ENCODE assay signal across 8 cellular contexts in the genomic region with DNA sequence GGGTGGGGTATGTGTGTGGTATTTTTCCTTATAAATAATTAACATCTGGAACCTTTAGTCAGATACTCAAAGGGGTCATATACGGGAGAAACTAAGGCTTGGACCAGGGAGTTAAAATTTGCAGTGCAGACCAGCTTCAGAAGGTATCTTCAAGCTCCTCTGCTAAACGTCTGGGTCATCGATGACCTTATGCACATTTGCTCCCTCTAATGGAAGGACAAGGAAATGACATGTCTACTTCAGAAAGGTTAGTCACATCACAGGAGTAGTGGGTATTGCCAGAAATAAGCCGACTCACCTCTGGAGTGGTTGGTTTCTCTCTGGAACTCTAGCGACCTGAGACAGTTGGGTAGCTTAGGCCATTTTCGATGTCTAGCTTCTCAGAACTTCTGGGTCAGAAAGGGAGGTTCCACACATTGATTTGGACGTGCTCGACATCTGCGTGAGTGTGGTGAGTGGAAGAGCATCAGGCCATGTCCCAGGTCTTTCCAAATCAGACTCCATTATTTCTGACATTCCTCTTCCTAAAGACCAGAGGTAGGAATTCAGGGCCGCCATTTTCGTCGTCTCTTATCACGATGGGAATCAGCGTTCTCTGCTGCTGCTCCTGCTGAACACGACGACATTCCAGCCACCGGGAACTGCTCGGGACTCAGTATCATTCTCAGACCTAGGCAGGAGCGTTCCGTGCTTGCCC. TPM values are rescaled to one million over a fixed set of nuclear protein-coding genes. Genes with fewer than 3 reads are reported as not detected.
DNase-seq lines count a peak whose midpoint lies in the region; ATAC-seq, FAIRE-seq and TF ChIP-seq lines count a peak whose summit lies in the region.

No MANE protein-coding gene starts in this region.

- H3K9me3 Mint-ChIP-seq in activated CD8-positive, alpha-beta T cell treated with anti-CD3 and anti-CD28 coated beads, Interleukin-2, amount 10 ng/mL, durations not matched to agents 7 days and 5 days (ENCODE audit: insufficient read depth), result no peaks in the 10 kb centered on the region

- no peaks in the 10 kb centered on the region for H3K27me3 Mint-ChIP-seq in activated CD8-positive, alpha-beta T cell treated with anti-CD3 and anti-CD28 coated beads, Interleukin-2, amount 10 ng/mL, durations not matched to agents 7 days and 5 days (ENCODE audit: low read depth)

- CTCF ChIA-PET in activated CD8-positive, alpha-beta T cell treated with anti-CD3 and anti-CD28 coated beads, Interleukin-2, amount 10 ng/mL, durations not matched to agents 7 days and 5 days (lab: Charles Lee), result interaction anchor here (0.6 to 11.4 kb wide), 51 partner anchors 9 to 420 kb away, joined by 3 to 267 read pairs (median 4); a partner anchor contains a TSS

- no peaks in the 10 kb centered on the region for H3K27me3 ChIP-seq in pancreas

- H3K9me3 ChIP-seq in pancreas, result no peaks in the 10 kb centered on the region

- H3K4me3 ChIP-seq in pancreas, result no peak overlapping the region

- intact Hi-C loops in pancreas (cut with DNase I) (loop anchor here (2.0 to 10.0 kb wide), 4 partner anchors 94 to 153 kb away; no protein-coding TSS in a partner anchor), posterior vena cava (cut with DNase I) (loop anchor here (5.0 to 10.0 kb wide), 4 partner anchors 88 to 143 kb away; a partner anchor contains a TSS)

- no peaks in the 10 kb centered on the region for H3K36me3 ChIP-seq in pancreas

- no peaks in the 10 kb centered on the region for H3K36me3 Mint-ChIP-seq in activated CD8-positive, alpha-beta T cell treated with anti-CD3 and anti-CD28 coated beads, Interleukin-2, amount 10 ng/mL, durations not matched to agents 7 days and 5 days (ENCODE audit: low read depth)

- ATAC-seq in HG03460 (IDR thresholded peaks at IDR 0.05; ENCODE audit: unreplicated experiment), result peak; percentile 42
- ATAC-seq in activated CD8-positive, alpha-beta T cell treated with anti-CD3 and anti-CD28 coated beads, Interleukin-2, amount 10 ng/mL, durations not matched to agents 7 days and 5 days, result peak; percentile 69
- ATAC-seq in pancreas, result peak; percentile 74 to 90 (median 88)

- peaks cover 0 to 5% (median 0%) of the 10 kb centered on the region in 3 donors for H3K4me1 ChIP-seq in pancreas

- WGBS in pancreas, 2 donors, result 40 to 43% methylated on average over 20 of the region's 20 CpGs

- peak; percentile 85 for FAIRE-seq in GM12892 (lab: Jason Lieb, UNC)
- FAIRE-seq in pancreas (lab: Jason Lieb, UNC), result no peak

- peak; percentile 50 to 60 (median 54) for TF ChIP-seq CTCF in pancreas (IDR thresholded peaks at IDR 0.05)

- POLR2A ChIA-PET in activated CD8-positive, alpha-beta T cell treated with anti-CD3 and anti-CD28 coated beads, Interleukin-2, amount 10 ng/mL, durations not matched to agents 7 days and 5 days (lab: Charles Lee), result interaction anchor here (2.0 kb wide), 1 partner anchor 143 kb away, joined by 7 read pairs; no protein-coding TSS in a partner anchor

- DNase-seq in AML-193 (lab: John Stamatoyannopoulos, UW), result peak; percentile 88 to 94
- DNase-seq in GM12892 (ENCODE audit: insufficient read length), result peak; percentile 61
- DNase-seq in NCI-H524 (lab: John Stamatoyannopoulos, UW), result peak; percentile 29 to 78
- peak; percentile 46 for DNase-seq in activated CD8-positive, alpha-beta T cell treated with anti-CD3 and anti-CD28 coated beads, Interleukin-2, amount 10 ng/mL, durations not matched to agents 7 days and 5 days
- peak; percentile 75 for DNase-seq in foreskin melanocyte
- DNase-seq in pancreas, result peak in 1 of 6 donors; percentile 29
- DNase-seq in posterior vena cava (ENCODE audit: low spot score), result no peak

- no peak overlapping the region for H3K4me3 Mint-ChIP-seq in activated CD8-positive, alpha-beta T cell treated with anti-CD3 and anti-CD28 coated beads, Interleukin-2, amount 10 ng/mL, durations not matched to agents 7 days and 5 days

- TF ChIP-seq POLR2A in GM12892 (IDR thresholded peaks at IDR 0.05; ENCODE audit: low read depth, low read length), result no peak

- peaks cover 11% of the 10 kb centered on the region for H3K4me1 Mint-ChIP-seq in activated CD8-positive, alpha-beta T cell treated with anti-CD3 and anti-CD28 coated beads, Interleukin-2, amount 10 ng/mL, durations not matched to agents 7 days and 5 days (ENCODE audit: low read depth)

- H3K27ac Mint-ChIP-seq in activated CD8-positive, alpha-beta T cell treated with anti-CD3 and anti-CD28 coated beads, Interleukin-2, amount 10 ng/mL, durations not matched to agents 7 days and 5 days, result no peak overlapping the region

- H3K27ac ChIP-seq in pancreas, result no peak overlapping the region

RNA-seq across cellular contexts. Expression of a gene that starts 31.8 kb away (rescaled TPM):
- polyA plus RNA-seq in GM12892 (2012; ENCODE audit: missing spikeins), result 5.2 TPM
- total RNA-seq in activated CD8-positive, alpha-beta T cell treated with anti-CD3 and anti-CD28 coated beads, Interleukin-2, amount 10 ng/mL, durations not matched to agents 7 days and 5 days, result 10 to 100 TPM; 56.8 to 60.2 TPM
- 10 to 100 TPM in 1 of 6 donors, 1 to 10 TPM in 5; 5.0 to 10.7 (median 6.3) TPM for total RNA-seq in pancreas
- 1 to 10 TPM; 3.2 to 4.4 TPM for polyA plus RNA-seq in pancreas
- total RNA-seq in posterior vena cava, result 10 to 100 TPM; 17.1 to 21.4 TPM
